ENCODE assay signal across 8 cellular contexts in genomic region chr7:120272261-120272895, GRCh38. TPM values are rescaled to one million over a fixed set of nuclear protein-coding genes. Genes with fewer than 3 reads are reported as not detected.
DNase-seq lines count a peak whose midpoint lies in the region; ATAC-seq and TF ChIP-seq lines count a peak whose summit lies in the region.

No MANE protein-coding gene starts in this region.

- in situ Hi-C loops in gastrocnemius medialis (cut with MboI; ENCODE audit: low sequenced_read_pairs in 4 of 4), result loop anchor here in 3 of 4 donors (10.0 to 25.0 kb wide), 2 partner anchors 335 to 338 kb away; no protein-coding TSS in a partner anchor

- DNase-seq in COLO668 (lab: John Stamatoyannopoulos, UW; ENCODE audit: unreplicated experiment), result peak; percentile 48
- DNase-seq in NCI-H2196 treated with DMSO at 0.1 percent for 48 hours (lab: John Stamatoyannopoulos, UW; ENCODE audit: unreplicated experiment), result peak; percentile 38
- no peak for DNase-seq in ascending aorta (ENCODE audit: low spot score in 2 of 2)
- peak; percentile 67 for DNase-seq in hepatocyte (ENCODE audit: low spot score)
- DNase-seq in gastrocnemius medialis, result no peak
- no peak for DNase-seq in effector memory CD4-positive, alpha-beta T cell

- H3K79me2 ChIP-seq in hepatocyte, result no peaks in the 10 kb centered on the region

- no peak for TF ChIP-seq POLR2A in gastrocnemius medialis (IDR thresholded peaks at IDR 0.05)

- no peaks in the 10 kb centered on the region for H3K4me1 ChIP-seq in ascending aorta
- no peaks in the 10 kb centered on the region for H3K4me1 ChIP-seq in hepatocyte (ENCODE audit: insufficient read depth)
- H3K4me1 ChIP-seq in gastrocnemius medialis, result peaks cover 0 to 6% of the 10 kb centered on the region in 2 donors
- no peaks in the 10 kb centered on the region for H3K4me1 ChIP-seq in effector memory CD4-positive, alpha-beta T cell (ENCODE audit: control insufficient read depth, insufficient read depth, low read length, poor library complexity, severe bottlenecking)

- H3K36me3 ChIP-seq in ascending aorta (no peaks in the 10 kb centered on the region), hepatocyte (replicated peaks; ENCODE audit: insufficient read depth, low read depth) (no peaks in the 10 kb centered on the region), gastrocnemius medialis (no peaks in the 10 kb centered on the region)
- H3K36me3 ChIP-seq in effector memory CD4-positive, alpha-beta T cell (ENCODE audit: control insufficient read depth, insufficient read depth, low read length), result no peaks in the 10 kb centered on the region

- intact Hi-C loops in ascending aorta (cut with DNase I), result loop anchor here (2.0 kb wide), 1 partner anchor 338 kb away; no protein-coding TSS in a partner anchor
- intact Hi-C loops in gastrocnemius medialis (cut with DNase I; ENCODE audit: low total_unique reads), result loop anchor here (1.0 kb wide), 1 partner anchor 337 kb away; no protein-coding TSS in a partner anchor

- TF ChIP-seq CTCF in ascending aorta (IDR thresholded peaks at IDR 0.05), result peak; percentile 25 to 69 (median 45)
- peak; percentile 82 for TF ChIP-seq CTCF in hepatocyte (IDR thresholded peaks at IDR 0.05; ENCODE audit: poor library complexity)
- peak; percentile 27 to 55 (median 40) for TF ChIP-seq CTCF in gastrocnemius medialis (IDR thresholded peaks at IDR 0.05 in 4 of 5, conservative IDR thresholded peaks at IDR 0.05 in 1 of 5)

- H3K4me2 ChIP-seq in hepatocyte, result peak overlapping the region; percentile 91

- H3K9me3 ChIP-seq in ascending aorta (no peaks in the 10 kb centered on the region), hepatocyte (ENCODE audit: low read depth) (no peaks in the 10 kb centered on the region), gastrocnemius medialis (no peaks in the 10 kb centered on the region)
- H3K9me3 ChIP-seq in effector memory CD4-positive, alpha-beta T cell (ENCODE audit: control insufficient read depth, low read length), result no peaks in the 10 kb centered on the region

- H3K27ac ChIP-seq in ascending aorta (no peak overlapping the region), hepatocyte (no peak overlapping the region), gastrocnemius medialis (no peak overlapping the region)
- H3K27ac ChIP-seq in effector memory CD4-positive, alpha-beta T cell (ENCODE audit: insufficient read depth, low read length, poor library complexity, severe bottlenecking), result no peak overlapping the region

- H2AFZ ChIP-seq in hepatocyte, result peak overlapping the region; percentile 83

- under 1% methylated on average over 29 of the region's 29 CpGs for WGBS in hepatocyte (ENCODE audit: low lambda C conversion rate, missing lambda C conversion rate)

- H3K27me3 ChIP-seq in ascending aorta (no peaks in the 10 kb centered on the region), hepatocyte (peaks cover 11% of the 10 kb centered on the region), gastrocnemius medialis (peaks cover 0 to 10% (median 0%) of the 10 kb centered on the region in 3 donors)
- H3K27me3 ChIP-seq in effector memory CD4-positive, alpha-beta T cell (replicated peaks; ENCODE audit: control insufficient read depth, insufficient read depth, low read length, poor library complexity, severe bottlenecking), result no peaks in the 10 kb centered on the region

- H4K20me1 ChIP-seq in hepatocyte (ENCODE audit: insufficient read depth, poor library complexity, severe bottlenecking), result no peaks in the 10 kb centered on the region

- no peaks in the 10 kb centered on the region for H3K9me2 ChIP-seq in hepatocyte (replicated peaks; ENCODE audit: insufficient read depth)

- ATAC-seq in GM18873 (IDR thresholded peaks at IDR 0.05; ENCODE audit: low FRiP score, unreplicated experiment) (peak; percentile 48), HG03139 (IDR thresholded peaks at IDR 0.05; ENCODE audit: unreplicated experiment) (peak; percentile 49), gastrocnemius medialis (peak; percentile 42 to 46)

- H3K4me3 ChIP-seq in ascending aorta (peak overlapping the region; percentile 47 to 59), hepatocyte (peak overlapping the region; percentile 87), gastrocnemius medialis (peak overlapping the region; percentile 25 to 53 (median 46))
- no peak overlapping the region for H3K4me3 ChIP-seq in effector memory CD4-positive, alpha-beta T cell (ENCODE audit: insufficient read depth, low read depth, low read length, poor library complexity, severe bottlenecking)

RNA-seq across cellular contexts. Expression of gene KCND2, which starts 0.6 kb away (rescaled TPM):
- 0.21 TPM for total RNA-seq in ascending aorta
- 2.6 and 3.6 TPM in 2 replicates for total RNA-seq in hepatocyte
- polyA plus RNA-seq in hepatocyte, result 0.58 and 0.88 TPM in 2 replicates
- total RNA-seq in gastrocnemius medialis, result under 1 TPM; 0.07 to 0.93 (median 0.30) TPM

Comparison
In these comparisons a context has a peak if more than half of its experiments do, and no peak if none do; other contexts are left out.
1. DNase-seq: peak in COLO668 (single experiment), NCI-H2196 treated with DMSO at 0.1 percent for 48 hours (single experiment) and hepatocyte (single experiment); none in ascending aorta (0 of 2), gastrocnemius medialis (0 of 2) and effector memory CD4-positive, alpha-beta T cell (0 of 3).
2. Peak in every context shown above with its lines, with median percentiles within 50 percentile points of each other: ATAC-seq and CTCF ChIP-seq.